In the genomic region with DNA sequence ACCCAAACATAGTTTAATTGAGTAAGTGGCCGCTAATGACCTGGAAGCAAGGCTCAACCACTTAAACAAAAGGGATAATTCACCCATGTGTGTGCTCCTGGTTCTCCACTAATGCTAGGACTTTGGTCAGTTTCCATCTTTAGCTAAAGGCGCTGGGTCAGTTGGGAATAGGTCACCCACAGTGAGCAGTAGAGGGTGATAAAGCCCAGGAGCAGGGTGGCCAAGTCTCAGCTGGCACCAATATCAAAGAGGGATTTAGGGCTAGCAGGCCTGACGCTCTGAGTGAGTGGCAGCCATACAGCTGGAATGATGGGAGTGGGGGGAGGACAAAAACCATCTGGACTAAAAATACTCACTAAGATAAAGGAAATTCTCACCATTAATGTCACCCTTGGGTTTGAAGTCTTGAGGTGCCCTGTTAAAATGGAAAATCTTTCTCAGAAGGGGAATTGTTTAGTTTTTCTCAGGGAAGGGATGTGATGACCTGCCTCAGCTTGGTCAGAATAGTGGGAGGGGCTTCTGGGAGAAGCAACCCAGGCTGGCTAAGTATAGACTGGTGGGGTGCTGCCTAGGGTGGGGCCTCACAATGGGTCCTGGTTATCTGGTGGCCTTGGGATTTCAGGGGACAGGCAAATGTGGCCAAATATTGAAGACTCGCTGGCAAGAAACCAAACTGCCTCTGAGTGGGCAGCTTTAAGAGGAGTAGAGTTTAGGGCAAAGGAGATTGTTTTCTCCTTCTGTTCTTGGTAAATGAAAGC, we compare ENCODE assay signal across 17 cellular contexts. TPM values are rescaled to one million over a fixed set of nuclear protein-coding genes. Genes with fewer than 3 reads are reported as not detected.
A peak's percentile ranks its signal among the peaks of the same experiment; 100 is the strongest.
DNase-seq lines count a peak whose midpoint lies in the region; ATAC-seq and TF ChIP-seq lines count a peak whose summit lies in the region.
"Had no signal": no experiment of that assay in that cellular context is flagged by ENCODE, and none has a peak within 500 bp of the region (broad histone marks: within the 10 kb centered on the region; RNA-seq: fewer than 3 reads in every experiment).

No MANE protein-coding gene starts in this region.

- no peak for ATAC-seq in thoracic aorta (ENCODE audit: insufficient number of reproducible peaks, low FRiP score, low read depth)
- ATAC-seq in foreskin keratinocyte, result no peak

- H3K4me1 Mint-ChIP-seq in nephron progenitor cell, result peaks cover 86% of the 10 kb centered on the region

- intact Hi-C loops in esophagus muscularis mucosa (cut with DNase I), result no loop called here

- CTCF ChIA-PET in RWPE1 (lab: Yijun Ruan, JAX), result no interaction called here

- H3K4me3 Mint-ChIP-seq in nephron progenitor cell, result peak overlapping the region; percentile 24
- H3K4me3 Mint-ChIP-seq: GM23338 had no signal

- peaks cover 61 to 100% (median 96%) of the 10 kb centered on the region in 4 donors for H3K4me1 ChIP-seq in esophagus muscularis mucosa
- H3K4me1 ChIP-seq in thoracic aorta (ENCODE audit: control insufficient read depth in 1 of 2, low read depth in 2 of 2), result peaks cover 29 to 53% of the 10 kb centered on the region in 2 donors
- H3K4me1 ChIP-seq in foreskin keratinocyte, result no peaks in the 10 kb centered on the region
- H3K4me1 ChIP-seq in Peyer's patch, result peaks cover 0 to 20% (median 0%) of the 10 kb centered on the region in 4 donors

- H3K9me3 Mint-ChIP-seq in nephron progenitor cell, result peaks cover 44% of the 10 kb centered on the region
- H3K9me3 Mint-ChIP-seq: GM23338 had no signal

- no peak for TF ChIP-seq CTCF in RWPE1 (conservative IDR thresholded peaks at IDR 0.05; ENCODE audit: low read depth)
- TF ChIP-seq CTCF in esophagus muscularis mucosa (IDR thresholded peaks at IDR 0.05), result no peak
- TF ChIP-seq CTCF in nephron progenitor cell (IDR thresholded peaks at IDR 0.05), result no peak
- no peak for TF ChIP-seq CTCF in thoracic aorta (IDR thresholded peaks at IDR 0.05)
- TF ChIP-seq CTCF in foreskin keratinocyte (conservative IDR thresholded peaks at IDR 0.05), result no peak
- TF ChIP-seq CTCF in Peyer's patch (IDR thresholded peaks at IDR 0.05), result no peak

- H3K27ac ChIP-seq in RWPE1, result peak overlapping the region; percentile 70
- peak overlapping the region; percentile 81 to 82 (median 82) for H3K27ac ChIP-seq in esophagus muscularis mucosa (replicated peaks in 1 of 4)
- peak overlapping the region; percentile 38 to 80 for H3K27ac ChIP-seq in thoracic aorta
- no peak overlapping the region for H3K27ac ChIP-seq in foreskin keratinocyte
- no peak overlapping the region for H3K27ac ChIP-seq in Peyer's patch

- POLR2A ChIA-PET in RWPE1 (lab: Yijun Ruan, JAX; ENCODE audit: low non-redundant PET), result interaction anchor here (1.0 kb wide), 1 partner anchor 12 kb away, joined by 3 read pairs; no protein-coding TSS in a partner anchor

- 83% methylated on average over 4 of the region's 4 CpGs for WGBS in esophagus muscularis mucosa

- DNase-seq in RWPE1 (ENCODE audit: low spot score), result no peak
- DNase-seq in esophagus muscularis mucosa (ENCODE audit: extremely low spot score), result no peak
- no peak for DNase-seq in nephron progenitor cell
- no peak for DNase-seq in thoracic aorta (ENCODE audit: low spot score)
- DNase-seq in foreskin keratinocyte, result no peak
- DNase-seq in NCI-H510A treated with DMSO at 0.1 percent for 48 hours (lab: John Stamatoyannopoulos, UW), result no peak
- no peak for DNase-seq in Peyer's patch
- DNase-seq in T1000 (lab: John Stamatoyannopoulos, UW), result no peak
- DNase-seq: activated CD8-positive, alpha-beta memory T cell treated with anti-CD3 and anti-CD28 coated beads for 24 hours; activated gamma-delta T cell; KG1; mammary epithelial cell; NCI-H2029 treated with DMSO at 0.1 percent for 48 hours; occipital lobe had no signal

- H3K36me3 Mint-ChIP-seq in nephron progenitor cell (ENCODE audit: low read depth), result no peaks in the 10 kb centered on the region

- no peak for TF ChIP-seq EP300 in esophagus muscularis mucosa (IDR thresholded peaks at IDR 0.05)

- peaks cover under 1% of the 10 kb centered on the region for H3K27me3 Mint-ChIP-seq in nephron progenitor cell (ENCODE audit: low read depth, poor library complexity)

- no peak overlapping the region for H3K27ac Mint-ChIP-seq in nephron progenitor cell
- H3K27ac Mint-ChIP-seq: GM23338 had no signal

- H3K9me3 ChIP-seq in esophagus muscularis mucosa (no peaks in the 10 kb centered on the region), thoracic aorta (no peaks in the 10 kb centered on the region), Peyer's patch (no peaks in the 10 kb centered on the region)

- TF ChIP-seq POLR2A in esophagus muscularis mucosa (IDR thresholded peaks at IDR 0.05; ENCODE audit: low read depth), result no peak
- TF ChIP-seq POLR2A in Peyer's patch (IDR thresholded peaks at IDR 0.05), result no peak

- H3K4me3 ChIP-seq in esophagus muscularis mucosa (no peak overlapping the region), thoracic aorta (no peak overlapping the region), Peyer's patch (no peak overlapping the region)
- H3K4me3 ChIP-seq: GM23338 had no signal

- H3K27me3 ChIP-seq in esophagus muscularis mucosa (no peaks in the 10 kb centered on the region), thoracic aorta (replicated peaks; ENCODE audit: insufficient read depth) (no peaks in the 10 kb centered on the region), foreskin keratinocyte (no peaks in the 10 kb centered on the region), Peyer's patch (no peaks in the 10 kb centered on the region)

- H3K36me3 ChIP-seq in esophagus muscularis mucosa (no peaks in the 10 kb centered on the region), thoracic aorta (no peaks in the 10 kb centered on the region), Peyer's patch (no peaks in the 10 kb centered on the region)

RNA-seq across cellular contexts. Expression of a gene that starts 47.1 kb away (rescaled TPM):
- total RNA-seq in esophagus muscularis mucosa (1,000 to 10,000 TPM in 2 of 4 donors, 100 to 1,000 TPM in 2; 389 to 1,047 (median 786) TPM), thoracic aorta (100 to 1,000 TPM; 326 to 551 TPM), foreskin keratinocyte (27.0 and 40.8 TPM in 2 replicates), Peyer's patch (1,000 to 10,000 TPM in 1 of 4 donors, 100 to 1,000 TPM in 3; 185 to 1,146 (median 313) TPM)
- 23.5 and 38.4 TPM in 2 replicates for polyA plus RNA-seq in foreskin keratinocyte
- total RNA-seq: G401 had no signal

RNA-seq across cellular contexts. Expression of a gene that starts 49.0 kb away (rescaled TPM):
- total RNA-seq in esophagus muscularis mucosa (not detected), thoracic aorta (not detected), foreskin keratinocyte (not detected in 2 replicates), Peyer's patch (not detected)
- not detected in 2 replicates for polyA plus RNA-seq in foreskin keratinocyte
- total RNA-seq: endothelial cell of umbilical vein, G401, GM23338, mammary epithelial cell, occipital lobe had no signal
- polyA plus RNA-seq: endothelial cell of umbilical vein, GM23338, mammary epithelial cell had no signal

Comparison
In these comparisons a context has a peak if more than half of its experiments do, and no peak if none do; other contexts are left out.
1. H3K27ac ChIP-seq: peak in RWPE1 (single experiment), esophagus muscularis mucosa (4 of 4) and thoracic aorta (2 of 2); none in foreskin keratinocyte (single experiment) and Peyer's patch (0 of 4).